ENCODE assay signal across 21 cellular contexts in genomic region chr17:69518951-69519350, GRCh38.
DNase-seq lines count a peak whose midpoint lies in the region; FAIRE-seq and TF ChIP-seq lines count a peak whose summit lies in the region.
"Had no signal": no experiment of that assay in that cellular context is flagged by ENCODE, and none has a peak within 500 bp of the region (broad histone marks: within the 10 kb centered on the region; RNA-seq: fewer than 3 reads in every experiment).

No MANE protein-coding gene starts in this region.

- no TSS peak for BruUV-seq in endothelial cell of umbilical vein (replicated peaks; lab: Mats Ljungman, UMichigan)

- no peaks in the 10 kb centered on the region for H3K79me2 ChIP-seq in OCI-LY1 (ENCODE audit: insufficient read depth, low read length)
- H3K79me2 ChIP-seq in endothelial cell of umbilical vein (ENCODE audit: control insufficient read depth, insufficient read depth, low read length) = no peaks in the 10 kb centered on the region

- no peak overlapping the region for H3K4me3 Mint-ChIP-seq in CD14-positive monocyte
- H3K4me3 Mint-ChIP-seq: CD4-positive, alpha-beta T cell had no signal

- H3K4me1 ChIP-seq in OCI-LY1 (ENCODE audit: insufficient read depth, low read length, severe bottlenecking) = peaks cover 32% of the 10 kb centered on the region
- peaks cover 16% of the 10 kb centered on the region for H3K4me1 ChIP-seq in endothelial cell of umbilical vein (ENCODE audit: control insufficient read depth, extremely low read depth, insufficient read depth, low read length)
- no peaks in the 10 kb centered on the region for H3K4me1 ChIP-seq in adrenal gland (replicated peaks in 1 of 2)
- H3K4me1 ChIP-seq: BE2C, Caco-2 had no signal

- H3K9ac ChIP-seq in OCI-LY1 (ENCODE audit: low read length) (no peak overlapping the region), endothelial cell of umbilical vein (replicated peaks; ENCODE audit: extremely low read depth, insufficient read depth, low read length) (peak overlapping the region; percentile 32)
- H3K9ac ChIP-seq: GM23248 had no signal

- TF ChIP-seq CTCF in AG10803 (conservative IDR thresholded peaks at IDR 0.05; ENCODE audit: low read length) = no peak
- TF ChIP-seq CTCF in OCI-LY1 (IDR thresholded peaks at IDR 0.05; ENCODE audit: low read length) = no peak
- TF ChIP-seq CTCF in endothelial cell of umbilical vein (IDR thresholded peaks at IDR 0.05; ENCODE audit: extremely low read depth in 1 of 2, insufficient read depth in 1 of 2, low read depth in 1 of 2, low read length in 2 of 2) = no peak
- TF ChIP-seq CTCF in CD14-positive monocyte (IDR thresholded peaks at IDR 0.05) = no peak
- TF ChIP-seq CTCF in adrenal gland (IDR thresholded peaks at IDR 0.05) = no peak

- POLR2A ChIA-PET in endothelial cell of umbilical vein (lab: Charles Lee) = interaction anchor here (0.9 kb wide), 1 partner anchor 81 kb away, joined by 3 read pairs; no protein-coding TSS in a partner anchor

- peaks cover 79 to 94% of the 10 kb centered on the region in 2 donors for H3K36me3 Mint-ChIP-seq in CD14-positive monocyte

- DNase-seq in AG10803 (ENCODE audit: low read depth) (peak; percentile 5), GM19239 (ENCODE audit: insufficient read length, low spot score) (no peak), endothelial cell of umbilical vein (ENCODE audit: low read depth, low spot score) (peak; percentile 61), NCI-H146 treated with DMSO at 0.1 percent for 48 hours (lab: John Stamatoyannopoulos, UW; ENCODE audit: unreplicated experiment) (no peak), CD14-positive monocyte (ENCODE audit: low spot score) (no peak), adrenal gland (no peak), A172 (ENCODE audit: low spot score) (no peak)
- DNase-seq: 8988T; BE2C; C1 segment of cervical spinal cord; Caco-2; CD4-positive, alpha-beta T cell; DMS153; DMS79; GDM1; GM23248; KG1 had no signal

- H3K9me1 ChIP-seq in endothelial cell of umbilical vein (replicated peaks; ENCODE audit: control insufficient read depth, extremely low read depth, insufficient read depth, low read length) = no peaks in the 10 kb centered on the region

- no peaks in the 10 kb centered on the region for H3F3A ChIP-seq in OCI-LY1 (ENCODE audit: insufficient read depth, low read length)

- H2AFZ ChIP-seq in OCI-LY1 (ENCODE audit: low read length) (no peak overlapping the region), endothelial cell of umbilical vein (ENCODE audit: low read depth, low read length) (peak overlapping the region; percentile 6)
- H2AFZ ChIP-seq: GM23248 had no signal

- H3K9me3 Mint-ChIP-seq in CD14-positive monocyte = peaks cover 0 to 2% (median 0%) of the 10 kb centered on the region in 7 donors
- H3K9me3 Mint-ChIP-seq: CD4-positive, alpha-beta T cell had no signal

- intact Hi-C loops in endothelial cell of umbilical vein (cut with micrococcal nuclease) = loop anchor here (5.0 kb wide), 1 partner anchor 67 kb away; no protein-coding TSS in a partner anchor
- intact Hi-C loops in CD14-positive monocyte (cut with micrococcal nuclease) = no loop called here
- intact Hi-C loops in adrenal gland (cut with DNase I) = no loop called here

- H3K9me2 ChIP-seq in OCI-LY1 (ENCODE audit: low read depth, low read length) = no peaks in the 10 kb centered on the region

- no peak overlapping the region for H3K27ac ChIP-seq in OCI-LY1 (ENCODE audit: low read depth, low read length, poor library complexity, severe bottlenecking)
- H3K27ac ChIP-seq in endothelial cell of umbilical vein (ENCODE audit: insufficient read depth, low read depth, low read length) = peak overlapping the region; percentile 53
- no peak overlapping the region for H3K27ac ChIP-seq in adrenal gland
- H3K27ac ChIP-seq: GM23248 had no signal

- H4K20me1 ChIP-seq in OCI-LY1 (ENCODE audit: insufficient read depth, low read length) = no peaks in the 10 kb centered on the region
- no peaks in the 10 kb centered on the region for H4K20me1 ChIP-seq in endothelial cell of umbilical vein (replicated peaks; ENCODE audit: control insufficient read depth, extremely low read depth, insufficient read depth, low read length)

- H3K9me3 ChIP-seq in OCI-LY1 (ENCODE audit: low read length) (no peaks in the 10 kb centered on the region), endothelial cell of umbilical vein (replicated peaks; ENCODE audit: control insufficient read depth, insufficient read depth, low read length) (no peaks in the 10 kb centered on the region), adrenal gland (replicated peaks in 1 of 3) (no peaks in the 10 kb centered on the region)
- H3K9me3 ChIP-seq: BE2C, Caco-2, HAP-1 had no signal

- H3K27ac Mint-ChIP-seq in CD14-positive monocyte = no peak overlapping the region
- H3K27ac Mint-ChIP-seq: CD4-positive, alpha-beta T cell had no signal

- no peaks in the 10 kb centered on the region for H3K27me3 Mint-ChIP-seq in CD14-positive monocyte (ENCODE audit: low read depth in 3 of 3)
- H3K27me3 Mint-ChIP-seq: CD4-positive, alpha-beta T cell had no signal

- CTCF ChIA-PET in endothelial cell of umbilical vein (lab: Charles Lee) = interaction anchor here (0.7 to 9.3 kb wide), 8 partner anchors 12 to 1111 kb away, joined by 3 to 190 read pairs (median 6); partner anchors contain the start of gene MAP2K6

- dilution Hi-C loops in endothelial cell of umbilical vein (cut with MboI; ENCODE audit: extremely low pct_ligation_motif_present, low sequenced_read_pairs) = no loop called here

- H3K4me2 ChIP-seq in OCI-LY1 (ENCODE audit: low read length) (peak overlapping the region; percentile 2; the same call in 1 of the 2 replicates), endothelial cell of umbilical vein (ENCODE audit: insufficient read depth, low read length) (peak overlapping the region; percentile 66)

- no peaks in the 10 kb centered on the region for H3K27me3 ChIP-seq in OCI-LY1 (ENCODE audit: insufficient read depth, low read length)
- no peaks in the 10 kb centered on the region for H3K27me3 ChIP-seq in endothelial cell of umbilical vein (ENCODE audit: control insufficient read depth in 2 of 2, insufficient read depth in 2 of 2, low read length in 2 of 2)
- no peaks in the 10 kb centered on the region for H3K27me3 ChIP-seq in adrenal gland
- H3K27me3 ChIP-seq: BE2C had no signal

- peaks cover 23% of the 10 kb centered on the region for H3K4me1 Mint-ChIP-seq in CD14-positive monocyte

- H3K36me3 ChIP-seq in OCI-LY1 (ENCODE audit: insufficient read depth, low read length) (peaks cover 19% of the 10 kb centered on the region; the same call in 1 of the 2 replicates), endothelial cell of umbilical vein (ENCODE audit: control insufficient read depth in 2 of 2, extremely low read depth in 1 of 2, insufficient read depth in 2 of 2, low read length in 2 of 2) (no peaks in the 10 kb centered on the region), adrenal gland (replicated peaks in 1 of 2) (no peaks in the 10 kb centered on the region)
- H3K36me3 ChIP-seq: BE2C, HAP-1 had no signal

- no peak for TF ChIP-seq POLR2A in endothelial cell of umbilical vein (IDR thresholded peaks at IDR 0.05; ENCODE audit: low read depth, low read length)
- no peak for TF ChIP-seq POLR2A in adrenal gland (IDR thresholded peaks at IDR 0.05)

- H3K4me3 ChIP-seq in AG10803 (ENCODE audit: low read length) = no peak overlapping the region
- peak overlapping the region; percentile 5 for H3K4me3 ChIP-seq in OCI-LY1 (ENCODE audit: low read depth, low read length, poor library complexity, severe bottlenecking)
- H3K4me3 ChIP-seq in endothelial cell of umbilical vein (replicated peaks in 1 of 3; ENCODE audit: insufficient read depth in 1 of 3, low read depth in 1 of 3, low read length in 3 of 3) = no peak overlapping the region
- H3K4me3 ChIP-seq in adrenal gland = no peak overlapping the region
- H3K4me3 ChIP-seq: GM23248, HAP-1 had no signal

- FAIRE-seq in GM19239 (lab: Jason Lieb, UNC) (peak; percentile 11), endothelial cell of umbilical vein (lab: Jason Lieb, UNC) (peak; percentile 63)
- FAIRE-seq: D721Med, HepG2 had no signal

- WGBS in adrenal gland, 4 donors = 95 to 99% (median 96%) methylated on average over 5 of the region's 5 CpGs

TF ChIP-seq in endothelial cell of umbilical vein, 7 proteins besides CTCF, POLR2A, EP300 and RAD21:
- TF ChIP-seq MYC (IDR thresholded peaks at IDR 0.05; ENCODE audit: low read depth, low read length) = no peak
- peak; percentile 9 for TF ChIP-seq GATA2 (IDR thresholded peaks at IDR 0.05; ENCODE audit: insufficient read depth, insufficient read length, low read depth, low read length)
- peak; percentile 35 for TF ChIP-seq FOS (IDR thresholded peaks at IDR 0.05; ENCODE audit: borderline replicate concordance, insufficient read depth, low read length)
- TF ChIP-seq JUN (IDR thresholded peaks at IDR 0.05; ENCODE audit: borderline replicate concordance, insufficient read depth, insufficient read length, low read depth) = peak; percentile 29

Comparison
In these comparisons a context has a peak if more than half of its experiments do, and no peak if none do; other contexts are left out.
1. DNase-seq: peak in AG10803 (single experiment) and endothelial cell of umbilical vein (single experiment); none in GM19239 (single experiment), NCI-H146 treated with DMSO at 0.1 percent for 48 hours (single experiment), CD14-positive monocyte (single experiment), adrenal gland (0 of 7) and A172 (single experiment).